ENCODE assay signal across 22 cellular contexts in the genomic region with DNA sequence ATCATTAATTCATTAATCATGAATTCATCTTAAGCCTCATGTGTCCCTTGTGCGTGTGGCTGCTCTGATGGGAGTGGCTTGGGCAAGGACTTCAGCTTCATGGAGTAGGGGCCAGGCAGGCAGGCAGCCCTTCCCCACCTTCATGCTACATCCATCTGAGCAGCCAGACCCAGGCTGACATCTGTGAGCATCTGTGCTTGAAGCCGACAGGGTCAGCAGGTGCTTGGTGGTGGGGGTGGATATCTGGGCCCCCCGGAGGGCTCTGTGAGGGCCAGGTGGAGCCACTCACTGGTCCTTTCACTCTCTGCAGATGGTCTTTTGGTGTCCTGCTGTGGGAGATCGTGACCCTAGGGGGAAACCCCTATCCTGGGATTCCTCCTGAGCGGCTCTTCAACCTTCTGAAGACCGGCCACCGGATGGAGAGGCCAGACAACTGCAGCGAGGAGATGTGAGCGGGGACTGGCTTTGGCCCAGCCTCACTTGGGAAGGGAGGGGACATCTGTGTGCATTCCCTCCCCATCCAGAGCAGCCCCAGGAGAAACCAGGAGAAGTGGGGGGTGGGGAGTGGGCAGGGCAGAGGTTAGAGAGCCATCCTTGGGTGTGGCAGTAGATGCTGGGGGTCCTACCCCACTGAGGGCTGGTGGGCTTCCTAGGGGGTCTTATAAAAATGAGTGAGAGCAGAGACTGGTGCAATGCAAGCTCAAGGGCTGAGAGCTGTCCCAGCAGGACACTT. TPM values are rescaled to one million over a fixed set of nuclear protein-coding genes. Genes with fewer than 3 reads are reported as not detected.
DNase-seq lines count a peak whose midpoint lies in the region; ATAC-seq, FAIRE-seq and TF ChIP-seq lines count a peak whose summit lies in the region.
"Had no signal": no experiment of that assay in that cellular context is flagged by ENCODE, and none has a peak within 500 bp of the region (broad histone marks: within the 10 kb centered on the region; RNA-seq: fewer than 3 reads in every experiment).

No MANE protein-coding gene starts in this region.

- no peak for DNase-seq in T-helper 1 cell
- DNase-seq in K562 (ENCODE audit: extremely low read depth in 1 of 4, low spot score in 3 of 4) = no peak
- peak; percentile 59 for DNase-seq in spleen
- no peak for DNase-seq in pons (ENCODE audit: low spot score)
- DNase-seq: activated B cell treated with CpG ODN at 0.5 μM for 24 hours, anterior cingulate cortex, DMS53, NCI-H2081, NCI-H226, SK-N-SH, T-helper 9 cell had no signal

- in situ Hi-C loops in K562 (cut with MboI) = no loop called here

- H3K4me1 Mint-ChIP-seq in T-helper 1 cell treated with Interleukin-12 subunit alpha and Interleukin-12 subunit beta and Interleukin-4 antibody, amounts not matched to agents 30 μg/mL and 1 μg/mL, for 36 hours (ENCODE audit: low read depth) = peaks cover 74% of the 10 kb centered on the region
- H3K4me1 Mint-ChIP-seq: GM23338 had no signal

- H3K9me3 ChIP-seq in HEK293 (ENCODE audit: control insufficient read depth, insufficient read depth, low read depth, low read length) (no peaks in the 10 kb centered on the region), K562 (replicated peaks; ENCODE audit: control insufficient read depth, insufficient read depth, low read depth, low read length) (no peaks in the 10 kb centered on the region), spleen (no peaks in the 10 kb centered on the region)
- H3K9me3 ChIP-seq: SK-N-SH had no signal

- H4K20me1 ChIP-seq in K562 (replicated peaks; ENCODE audit: control insufficient read depth, insufficient read depth, low read length) = 0 out of 2 replicates have a peak, but pooled peaks cover 4% of the 10 kb centered on the region

- H3K9me3 Mint-ChIP-seq in T-helper 1 cell treated with Interleukin-12 subunit alpha and Interleukin-12 subunit beta and Interleukin-4 antibody, amounts not matched to agents 30 μg/mL and 1 μg/mL, for 36 hours = no peaks in the 10 kb centered on the region
- H3K9me3 Mint-ChIP-seq: activated B cell treated with CpG ODN at 0.5 μM for 24 hours; activated naive CD4-positive, alpha-beta T cell treated with anti-CD3 and anti-CD28 coated beads, Interleukin-2, amount 50 U/mL, for 24 hours; CD8-positive, alpha-beta memory T cell; GM23338; neural progenitor cell had no signal

- no peak overlapping the region for H3K4me3 ChIP-seq in HEK293 (ENCODE audit: low read depth, low read length)
- H3K4me3 ChIP-seq in K562 = no peak overlapping the region
- H3K4me3 ChIP-seq in spleen = no peak overlapping the region
- H3K4me3 ChIP-seq: GM23338, lung, neural progenitor cell had no signal

- no peaks in the 10 kb centered on the region for H3K36me3 Mint-ChIP-seq in T-helper 1 cell treated with Interleukin-12 subunit alpha and Interleukin-12 subunit beta and Interleukin-4 antibody, amounts not matched to agents 30 μg/mL and 1 μg/mL, for 36 hours (ENCODE audit: low read depth)
- H3K36me3 Mint-ChIP-seq: activated naive CD4-positive, alpha-beta T cell treated with anti-CD3 and anti-CD28 coated beads, Interleukin-2, amount 50 U/mL, for 24 hours; CD8-positive, alpha-beta memory T cell; neural progenitor cell had no signal

- H3K27me3 Mint-ChIP-seq in T-helper 1 cell treated with Interleukin-12 subunit alpha and Interleukin-12 subunit beta and Interleukin-4 antibody, amounts not matched to agents 30 μg/mL and 1 μg/mL, for 36 hours (ENCODE audit: low read depth) = no peaks in the 10 kb centered on the region
- H3K27me3 Mint-ChIP-seq: activated B cell treated with CpG ODN at 0.5 μM for 24 hours; activated naive CD4-positive, alpha-beta T cell treated with anti-CD3 and anti-CD28 coated beads, Interleukin-2, amount 50 U/mL, for 24 hours; CD8-positive, alpha-beta memory T cell had no signal

- no peak overlapping the region for H3K27ac ChIP-seq in HEK293 (ENCODE audit: extremely low read depth, low read depth, low read length)
- H3K27ac ChIP-seq in K562 (ENCODE audit: extremely low read depth, low read depth, low read length) = no peak overlapping the region
- H3K27ac ChIP-seq in spleen = no peak overlapping the region
- H3K27ac ChIP-seq: neural progenitor cell had no signal

- no peaks in the 10 kb centered on the region for H3K79me2 ChIP-seq in K562 (ENCODE audit: control insufficient read depth, insufficient read depth, low read length)

- H3K9ac ChIP-seq in K562 (ENCODE audit: insufficient read depth in 1 of 2, low read depth in 2 of 2, low read length in 2 of 2) = no peak overlapping the region
- H3K9ac ChIP-seq: neural progenitor cell, SK-N-SH had no signal

- intact Hi-C loops in K562 (cut with micrococcal nuclease) = no loop called here
- intact Hi-C loops in spleen (cut with DNase I; ENCODE audit: low total_unique reads) = no loop called here

- WGBS in K562 (ENCODE audit: insufficient coverage, low coverage, missing lambda C conversion rate) = 1% methylated on average over 9 of the region's 9 CpGs
- 79 to 88% (median 84%) methylated on average over 9 of the region's 9 CpGs for WGBS in spleen, 5 donors

- TF ChIP-seq CTCF in HEK293 (tag by site-specific recombination; IDR thresholded peaks at IDR 0.05) = no peak
- TF ChIP-seq CTCF in K562 (IDR thresholded peaks at IDR 0.05 in 2 of 3, conservative IDR thresholded peaks at IDR 0.05 in 1 of 3; ENCODE audit: insufficient read depth in 2 of 3, low read depth in 1 of 3, low read length in 3 of 3) = no peak
- no peak for TF ChIP-seq CTCF in spleen (IDR thresholded peaks at IDR 0.05 in 8 of 11, conservative IDR thresholded peaks at IDR 0.05 in 3 of 11)

- no peak overlapping the region for H3K4me2 ChIP-seq in K562 (ENCODE audit: insufficient read depth, low read length)
- H3K4me2 ChIP-seq: GM23338, neural progenitor cell, SK-N-SH had no signal

- no TSS peak for BruUV-seq in K562 (replicated peaks; lab: Mats Ljungman, UMichigan)

- POLR2A ChIA-PET in HEK293 (lab: Yijun Ruan, JAX) = no interaction called here
- POLR2A ChIA-PET in K562 (lab: Yijun Ruan, JAX) = no interaction called here

- CTCF ChIA-PET in HEK293 (lab: Yijun Ruan, JAX) = no interaction called here
- CTCF ChIA-PET in K562 (lab: Yijun Ruan, JAX; ENCODE audit: low intra/inter-chr PET ratio) = no interaction called here

- H2AFZ ChIP-seq in K562 (ENCODE audit: low read depth, low read length) = no peak overlapping the region
- H2AFZ ChIP-seq: GM23338, neural progenitor cell had no signal

- no peak for TF ChIP-seq EP300 in K562 (IDR thresholded peaks at IDR 0.05; ENCODE audit: low read length)

- no peak for ATAC-seq in K562
- no peak for ATAC-seq in HG02973 (IDR thresholded peaks at IDR 0.05; ENCODE audit: unreplicated experiment)
- ATAC-seq in GM21723 (IDR thresholded peaks at IDR 0.05; ENCODE audit: unreplicated experiment) = no peak
- ATAC-seq: GM23338 had no signal

- H3K4me3 Mint-ChIP-seq in T-helper 1 cell treated with Interleukin-12 subunit alpha and Interleukin-12 subunit beta and Interleukin-4 antibody, amounts not matched to agents 30 μg/mL and 1 μg/mL, for 36 hours = no peak overlapping the region
- H3K4me3 Mint-ChIP-seq: activated B cell treated with CpG ODN at 0.5 μM for 24 hours; activated naive CD4-positive, alpha-beta T cell treated with anti-CD3 and anti-CD28 coated beads, Interleukin-2, amount 50 U/mL, for 24 hours; CD8-positive, alpha-beta memory T cell; GM23338; neural progenitor cell had no signal

- peaks cover 34 to 80% of the 10 kb centered on the region in 2 experiments for H3K27me3 ChIP-seq in K562 (ENCODE audit: control insufficient read depth in 2 of 2, insufficient read depth in 2 of 2, low read length in 2 of 2)
- H3K27me3 ChIP-seq in spleen (replicated peaks in 1 of 7) = no peaks in the 10 kb centered on the region
- H3K27me3 ChIP-seq: neural progenitor cell had no signal

- H3K36me3 ChIP-seq in HEK293 (ENCODE audit: control insufficient read depth in 2 of 2, insufficient read depth in 1 of 2, low read length in 2 of 2) (no peaks in the 10 kb centered on the region), K562 (ENCODE audit: control insufficient read depth, insufficient read depth, low read length) (no peaks in the 10 kb centered on the region), spleen (no peaks in the 10 kb centered on the region)
- H3K36me3 ChIP-seq: neural progenitor cell had no signal

- no peaks in the 10 kb centered on the region for H3K4me1 ChIP-seq in HEK293 (ENCODE audit: control insufficient read depth, insufficient read depth, low read length)
- peaks cover 0 to 17% of the 10 kb centered on the region in 2 experiments; a peak in 1 of 5 replicates for H3K4me1 ChIP-seq in K562 (replicated peaks in 1 of 2; ENCODE audit: control insufficient read depth in 2 of 2, insufficient read depth in 2 of 2, low read length in 2 of 2)
- H3K4me1 ChIP-seq in spleen = peaks cover 10 to 45% (median 17%) of the 10 kb centered on the region in 6 donors
- H3K4me1 ChIP-seq: neural progenitor cell had no signal

- no peak for TF ChIP-seq RAD21 in K562 (CRISPR knock-in tag; conservative IDR thresholded peaks at IDR 0.05 in 1 of 2, IDR thresholded peaks at IDR 0.05 in 1 of 2)

- H3K27ac Mint-ChIP-seq in T-helper 1 cell treated with Interleukin-12 subunit alpha and Interleukin-12 subunit beta and Interleukin-4 antibody, amounts not matched to agents 30 μg/mL and 1 μg/mL, for 36 hours = peak overlapping the region; percentile 27
- H3K27ac Mint-ChIP-seq: activated B cell treated with CpG ODN at 0.5 μM for 24 hours; activated naive CD4-positive, alpha-beta T cell treated with anti-CD3 and anti-CD28 coated beads, Interleukin-2, amount 50 U/mL, for 24 hours; GM23338; neural progenitor cell had no signal

- FAIRE-seq in K562 (lab: Jason Lieb, UNC) = no peak
- FAIRE-seq: G401.6, GM18507 had no signal

- no peaks in the 10 kb centered on the region for H3K9me1 ChIP-seq in K562 (ENCODE audit: control insufficient read depth, insufficient read depth, low read length)

- TF ChIP-seq POLR2A in K562 (conservative IDR thresholded peaks at IDR 0.05) = no peak
- TF ChIP-seq POLR2A in spleen (IDR thresholded peaks at IDR 0.05) = no peak

RNA-seq across cellular contexts. Expression of gene CSGALNACT2, which starts 14.7 kb away (rescaled TPM):
- 3.4 and 12.8 TPM in 2 replicates for total RNA-seq in K562 (2011; cell fraction: chromatin; rRNA removed; ENCODE audit: low replicate concordance)
- total RNA-seq in K562 (2011; cell fraction: nucleolus; rRNA removed) = 2.3 and 3.8 TPM in 2 replicates
- 5.7 and 8.4 TPM in 2 replicates for total RNA-seq in K562 (2011; cell fraction: nucleoplasm; rRNA removed)
- total RNA-seq in K562 (2014; rRNA removed) (2.9 and 3.3 TPM in 2 replicates), K562 (2014; rRNA removed; fragmentation: Illumina TruSeq; extraction: Trizol) (3.5 and 4.3 TPM in 2 replicates), K562 (2015; rRNA removed; fragmentation: Illumina TruSeq; extraction: Trizol) (2.6 and 3.3 TPM in 2 replicates), K562 (2021) (4.3 and 4.4 TPM in 2 replicates), spleen (10 to 100 TPM; 29.8 to 77.1 (median 41.9) TPM)
- polyA plus RNA-seq in K562 (2011; rRNA removed) (4.1 and 7.3 TPM in 2 replicates), K562 (2014; fragmentation: Illumina TruSeq; extraction: Trizol) (6.8 and 7.1 TPM in 2 replicates), K562 (2014; fragmentation: Nextera tagmentation; extraction: Ambion mirVana) (1 to 10 TPM; 1.4 to 1.9 TPM), K562 (2014; rRNA removed) (5.1 and 5.5 TPM in 2 replicates), spleen (10 to 100 TPM in 1 of 3 donors, 1 to 10 TPM in 2; 8.1 to 10.1 (median 8.5) TPM)
- polyA plus RNA-seq in K562 (2011; cell fraction: cytosol; rRNA removed) = 1.3 and 2.3 TPM in 2 replicates
- 5.2 and 6.5 TPM in 2 replicates for polyA plus RNA-seq in K562 (2011; cell fraction: nucleus; rRNA removed)
- polyA plus RNA-seq in K562 (2012) = 3.9 and 6.2 TPM in 2 replicates
- polyA minus RNA-seq in K562 (2011; rRNA and poly(A)+ RNA removed) = 5.2 and 7.4 TPM in 2 replicates
- 1.1 and 2.1 TPM in 2 replicates for polyA minus RNA-seq in K562 (2011; cell fraction: cytosol; rRNA and poly(A)+ RNA removed)
- polyA minus RNA-seq in K562 (2011; cell fraction: nucleus; rRNA and poly(A)+ RNA removed) = 2.3 and 2.8 TPM in 2 replicates

RNA-seq across cellular contexts. Expression of gene RET, which starts 46.7 kb away (rescaled TPM):
- not detected in 2 replicates for total RNA-seq in K562 (2011; cell fraction: chromatin; rRNA removed; ENCODE audit: low replicate concordance)
- total RNA-seq in K562 (2011; cell fraction: nucleolus; rRNA removed) = not detected in 2 replicates
- total RNA-seq in K562 (2011; cell fraction: nucleoplasm; rRNA removed) = not detected in 2 replicates
- 0.05 TPM in 1 of 2 replicates, not detected in the other for total RNA-seq in K562 (2014; rRNA removed)
- total RNA-seq in K562 (2014; rRNA removed; fragmentation: Illumina TruSeq; extraction: Trizol) = not detected in 2 replicates
- not detected in 2 replicates for total RNA-seq in K562 (2015; rRNA removed; fragmentation: Illumina TruSeq; extraction: Trizol)
- total RNA-seq in K562 (2021) = 0.04 TPM in 1 of 2 replicates, not detected in the other
- not detected in 2 replicates for polyA plus RNA-seq in K562 (2011; rRNA removed)
- polyA plus RNA-seq in K562 (2011; cell fraction: cytosol; rRNA removed) = not detected in 2 replicates
- not detected in 2 replicates for polyA plus RNA-seq in K562 (2011; cell fraction: nucleus; rRNA removed)
- polyA plus RNA-seq in K562 (2012) = not detected in 2 replicates
- not detected in 2 replicates for polyA plus RNA-seq in K562 (2014; fragmentation: Illumina TruSeq; extraction: Trizol)
- not detected for polyA plus RNA-seq in K562 (2014; fragmentation: Nextera tagmentation; extraction: Ambion mirVana)
- not detected in 2 replicates for polyA plus RNA-seq in K562 (2014; rRNA removed)
- polyA minus RNA-seq in K562 (2011; rRNA and poly(A)+ RNA removed) = not detected in 2 replicates
- polyA minus RNA-seq in K562 (2011; cell fraction: cytosol; rRNA and poly(A)+ RNA removed) = not detected in 2 replicates
- polyA minus RNA-seq in K562 (2011; cell fraction: nucleus; rRNA and poly(A)+ RNA removed) = not detected in 2 replicates
- total RNA-seq in spleen = under 1 TPM in 5 of 7 donors, not detected in 2; 0.30 to 0.54 (median 0.34) TPM
- polyA plus RNA-seq in spleen = under 1 TPM; 0.02 to 0.11 (median 0.10) TPM
- total RNA-seq: activated B cell treated with CpG ODN at 0.5 μM for 24 hours had no signal
